Comparison of ENCODE assay signal across 28 cellular contexts in the genomic region with DNA sequence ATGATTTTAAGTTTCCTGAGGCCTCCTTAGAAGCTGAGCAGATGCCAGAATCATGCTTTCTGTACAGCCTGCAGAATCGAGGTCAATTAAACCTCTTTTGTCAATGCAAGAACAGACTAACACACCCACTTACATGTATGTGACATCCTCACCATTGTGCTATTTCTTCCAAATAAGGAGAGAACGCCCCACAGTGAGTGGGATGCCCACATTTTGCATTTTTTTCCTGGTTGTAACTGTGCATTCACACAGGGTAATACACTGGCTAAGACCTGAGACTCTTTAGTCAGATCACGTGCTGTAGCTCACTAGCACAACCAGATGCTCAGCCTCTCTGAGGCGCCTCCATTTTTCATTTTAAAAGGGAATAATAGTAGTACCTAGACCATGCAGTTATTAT.
"Had no signal": no experiment of that assay in that cellular context is flagged by ENCODE, and none has a peak within 500 bp of the region (broad histone marks: within the 10 kb centered on the region; RNA-seq: fewer than 3 reads in every experiment).

No MANE protein-coding gene starts in this region.

- H3K27me3 Mint-ChIP-seq: stimulated activated memory B cell treated with anti-CD40 and anti-IgM and Interleukin-4, amounts not matched to agents 10 μg/mL and 1 μg/mL and 100 μg/mL, for 72 hours; stimulated activated naive CD8-positive, alpha-beta T cell treated with anti-CD3 and anti-CD28 coated beads, Interleukin-15, amount 100 ng/mL, for 72 hours; stimulated activated naive CD8-positive, alpha-beta T cell treated with anti-CD3 and anti-CD28 coated beads, Interleukin-15, Interleukin-2, amounts not matched to agents 100 ng/mL and 50 ng/mL, for 24 hours had no signal

- ATAC-seq: stimulated activated effector memory CD8-positive, alpha-beta T cell treated with anti-CD3 and anti-CD28 coated beads, Interleukin-12 subunit alpha, Interleukin-12 subunit beta, amount 100 ng/mL, for 72 hours; stimulated activated memory B cell treated with anti-CD40 and anti-IgM and Interleukin-4, amounts not matched to agents 10 μg/mL and 1 μg/mL and 100 μg/mL, for 72 hours; stimulated activated naive CD8-positive, alpha-beta T cell treated with anti-CD3 and anti-CD28 coated beads, Interleukin-15, amount 100 ng/mL, for 72 hours; stimulated activated naive CD8-positive, alpha-beta T cell treated with anti-CD3 and anti-CD28 coated beads, Interleukin-15, Interleukin-2, amounts not matched to agents 100 U/mL and 50 U/mL, for 24 hours; upper lobe of right lung had no signal

- H3K4me3 ChIP-seq: stomach, suprapubic skin, testis, thoracic aorta, thyroid gland, tibial artery, tibial nerve, transverse colon, upper lobe of left lung, upper lobe of right lung, uterus, vagina had no signal

- H3K4me1 ChIP-seq: testis had no signal

- H3K27me3 ChIP-seq: stomach, suprapubic skin, testis, thyroid gland, tibial artery, tibial nerve, transverse colon, upper lobe of left lung, upper lobe of right lung, uterus, vagina had no signal

- H3K27ac ChIP-seq: stomach, suprapubic skin, testis, thoracic aorta, thyroid gland, tibial artery, tibial nerve, transverse colon, upper lobe of left lung, upper lobe of right lung, uterus, vagina had no signal

- DNase-seq: stimulated activated CD4-positive, alpha-beta T cell treated with anti-CD3 and anti-CD28 coated beads, Interleukin-2, amount 100 ng/mL, for 48 hours; stimulated activated CD4-positive, alpha-beta T cell treated with anti-CD3 and anti-CD28 coated beads, Interleukin-4, amount 100 ng/mL, for 1 hour; stimulated activated CD4-positive, alpha-beta T cell treated with anti-CD3 and anti-CD28 coated beads, Interleukin-4, amount 100 ng/mL, for 24 hours; stimulated activated CD4-positive, alpha-beta T cell treated with anti-CD3 and anti-CD28 coated beads, Interleukin-4, amount 100 ng/mL, for 4 hours; stimulated activated CD8-positive, alpha-beta memory T cell treated with anti-CD3 and anti-CD28 coated beads, Interleukin-4, amount 100 ng/mL, for 48 hours; stimulated activated naive CD4-positive, alpha-beta T cell; stimulated activated naive CD4-positive, alpha-beta T cell treated with Interleukin-2 at 50 U/mL for 16 hours; stimulated activated naive CD8-positive, alpha-beta T cell treated with anti-CD3 and anti-CD28 coated beads, Interleukin-15, amount 100 ng/mL, for 72 hours; stimulated activated naive CD8-positive, alpha-beta T cell treated with anti-CD3 and anti-CD28 coated beads, Interleukin-15, Interleukin-2, amounts not matched to agents 100 U/mL and 50 U/mL, for 24 hours; stomach; substantia nigra; testis; thyroid gland; tibial artery; transverse colon; trophoblast cell; upper lobe of left lung; upper lobe of right lung; uterus had no signal

- H3K9me3 Mint-ChIP-seq: stimulated activated effector memory CD8-positive, alpha-beta T cell treated with anti-CD3 and anti-CD28 coated beads, Interleukin-12 subunit alpha, Interleukin-12 subunit beta, amount 100 ng/mL, for 72 hours; stimulated activated memory B cell treated with anti-CD40 and anti-IgM and Interleukin-4, amounts not matched to agents 10 μg/mL and 1 μg/mL and 100 μg/mL, for 72 hours; stimulated activated naive CD8-positive, alpha-beta T cell treated with anti-CD3 and anti-CD28 coated beads, Interleukin-15, amount 100 ng/mL, for 72 hours; stimulated activated naive CD8-positive, alpha-beta T cell treated with anti-CD3 and anti-CD28 coated beads, Interleukin-15, Interleukin-2, amounts not matched to agents 100 ng/mL and 50 ng/mL, for 24 hours; type B pancreatic cell had no signal

- H3K9me3 ChIP-seq: stomach, suprapubic skin, testis, thoracic aorta, thyroid gland, tibial artery, tibial nerve, transverse colon, upper lobe of left lung, upper lobe of right lung, uterus, vagina had no signal

- FAIRE-seq: urothelium cell line had no signal

- H3K36me3 Mint-ChIP-seq: stimulated activated memory B cell treated with anti-CD40 and anti-IgM and Interleukin-4, amounts not matched to agents 10 μg/mL and 1 μg/mL and 100 μg/mL, for 72 hours; type B pancreatic cell had no signal

- H3K27ac Mint-ChIP-seq: stimulated activated effector memory CD8-positive, alpha-beta T cell treated with anti-CD3 and anti-CD28 coated beads, Interleukin-12 subunit alpha, Interleukin-12 subunit beta, amount 100 ng/mL, for 72 hours; stimulated activated memory B cell treated with anti-CD40 and anti-IgM and Interleukin-4, amounts not matched to agents 10 μg/mL and 1 μg/mL and 100 μg/mL, for 72 hours; stimulated activated naive CD8-positive, alpha-beta T cell treated with anti-CD3 and anti-CD28 coated beads, Interleukin-15, amount 100 ng/mL, for 72 hours; stimulated activated naive CD8-positive, alpha-beta T cell treated with anti-CD3 and anti-CD28 coated beads, Interleukin-15, Interleukin-2, amounts not matched to agents 100 ng/mL and 50 ng/mL, for 24 hours; type B pancreatic cell had no signal

- H3K4me3 Mint-ChIP-seq: stimulated activated effector memory CD8-positive, alpha-beta T cell treated with anti-CD3 and anti-CD28 coated beads, Interleukin-12 subunit alpha, Interleukin-12 subunit beta, amount 100 ng/mL, for 72 hours; stimulated activated memory B cell treated with anti-CD40 and anti-IgM and Interleukin-4, amounts not matched to agents 10 μg/mL and 1 μg/mL and 100 μg/mL, for 72 hours; stimulated activated naive CD8-positive, alpha-beta T cell treated with anti-CD3 and anti-CD28 coated beads, Interleukin-15, amount 100 ng/mL, for 72 hours; stimulated activated naive CD8-positive, alpha-beta T cell treated with anti-CD3 and anti-CD28 coated beads, Interleukin-15, Interleukin-2, amounts not matched to agents 100 ng/mL and 50 ng/mL, for 24 hours; type B pancreatic cell had no signal

- H3K36me3 ChIP-seq: stomach, suprapubic skin, thoracic aorta, thyroid gland, tibial artery, tibial nerve, transverse colon, upper lobe of left lung, upper lobe of right lung, uterus, vagina had no signal
